Comparison of ENCODE assay signal across 1 cellular context in genomic region chr9:133448487-133448972, GRCh38.
TF ChIP-seq lines count a peak whose summit lies in the region.

No MANE protein-coding gene starts in this region.

TF ChIP-seq in HepG2, 621 proteins besides CTCF, POLR2A, EP300 and RAD21 (continued from another document and continues in another):
- TF ChIP-seq ZNF552 (CRISPR knock-in tag; IDR thresholded peaks at IDR 0.05; ENCODE audit: borderline replicate concordance) (no peak), FOXA1 (IDR thresholded peaks at IDR 0.05) (no peak), FOXA1 (CRISPR knock-in tag; IDR thresholded peaks at IDR 0.05) (no peak), ZNF136 (CRISPR knock-in tag; IDR thresholded peaks at IDR 0.05; ENCODE audit: low read depth) (no peak), PPARG (CRISPR knock-in tag; conservative IDR thresholded peaks at IDR 0.05) (no peak), ZNF264 (CRISPR knock-in tag; IDR thresholded peaks at IDR 0.05) (no peak), FLYWCH1 (CRISPR knock-in tag; IDR thresholded peaks at IDR 0.05) (no peak), POLR2G (IDR thresholded peaks at IDR 0.05; ENCODE audit: low read depth, low read length) (no peak), HCFC1 (IDR thresholded peaks at IDR 0.05; ENCODE audit: low read depth, low read length) (no peak), ZFP37 (CRISPR knock-in tag; IDR thresholded peaks at IDR 0.05; ENCODE audit: borderline replicate concordance) (no peak), MATR3 (CRISPR knock-in tag; IDR thresholded peaks at IDR 0.05) (no peak), ZEB1 (IDR thresholded peaks at IDR 0.05; ENCODE audit: insufficient replicate concordance, low read depth) (no peak), ZNF777 (CRISPR knock-in tag; IDR thresholded peaks at IDR 0.05) (0 out of 2 replicates have a peak, but pooled peaks have one; percentile 35), ZNF660 (CRISPR knock-in tag; IDR thresholded peaks at IDR 0.05; ENCODE audit: borderline replicate concordance, low read depth) (no peak), TAF1 (CRISPR knock-in tag; IDR thresholded peaks at IDR 0.05) (no peak; the same call in 1 of the 2 replicates), ZNF792 (CRISPR knock-in tag; IDR thresholded peaks at IDR 0.05) (no peak; the same call in 1 of the 2 replicates), ZBTB10 (CRISPR knock-in tag; IDR thresholded peaks at IDR 0.05; ENCODE audit: borderline replicate concordance) (no peak), RFXANK (CRISPR knock-in tag; IDR thresholded peaks at IDR 0.05) (no peak), BRF2 (CRISPR knock-in tag; IDR thresholded peaks at IDR 0.05) (no peak), ONECUT2 (CRISPR knock-in tag; IDR thresholded peaks at IDR 0.05) (no peak), ZNF160 (CRISPR knock-in tag; IDR thresholded peaks at IDR 0.05) (no peak), MEIS2 (CRISPR knock-in tag; IDR thresholded peaks at IDR 0.05) (no peak), NR1H2 (CRISPR knock-in tag; IDR thresholded peaks at IDR 0.05; ENCODE audit: borderline replicate concordance, low read depth) (no peak), ZBTB40 (IDR thresholded peaks at IDR 0.05) (no peak), ZBTB40 (CRISPR knock-in tag; IDR thresholded peaks at IDR 0.05) (no peak), NFYB (CRISPR knock-in tag; IDR thresholded peaks at IDR 0.05) (no peak), IRF1 (CRISPR knock-in tag; IDR thresholded peaks at IDR 0.05; ENCODE audit: low read depth) (no peak), KLF16 (CRISPR knock-in tag; IDR thresholded peaks at IDR 0.05) (no peak), ZNF232 (CRISPR knock-in tag; IDR thresholded peaks at IDR 0.05; ENCODE audit: borderline replicate concordance) (no peak), HNF1B (CRISPR knock-in tag; IDR thresholded peaks at IDR 0.05) (no peak; the same call in 1 of the 2 replicates), ZNF878 (CRISPR knock-in tag; IDR thresholded peaks at IDR 0.05) (no peak), ZNF503 (CRISPR knock-in tag; IDR thresholded peaks at IDR 0.05) (no peak), MAF1 (CRISPR knock-in tag; IDR thresholded peaks at IDR 0.05; ENCODE audit: borderline replicate concordance) (no peak), ZNF672 (CRISPR knock-in tag; IDR thresholded peaks at IDR 0.05) (no peak), KLF11 (CRISPR knock-in tag; IDR thresholded peaks at IDR 0.05) (no peak), ZNF337 (CRISPR knock-in tag; IDR thresholded peaks at IDR 0.05; ENCODE audit: borderline replicate concordance, low read depth) (no peak), PAF1 (CRISPR knock-in tag; IDR thresholded peaks at IDR 0.05) (no peak), BATF2 (CRISPR knock-in tag; IDR thresholded peaks at IDR 0.05) (no peak), HOXD1 (CRISPR knock-in tag; IDR thresholded peaks at IDR 0.05) (no peak), PCBP2 (optimal IDR thresholded peaks at IDR 0.05; ENCODE audit: low read depth, low read length, poor library complexity, severe bottlenecking) (no peak), ZFP36 (IDR thresholded peaks at IDR 0.05; ENCODE audit: borderline replicate concordance, low read depth, low read length, partially characterized antibody) (no peak), NFIB (CRISPR knock-in tag; IDR thresholded peaks at IDR 0.05; ENCODE audit: borderline replicate concordance) (no peak), THAP8 (CRISPR knock-in tag; IDR thresholded peaks at IDR 0.05; ENCODE audit: borderline replicate concordance) (no peak), ZNF282 (IDR thresholded peaks at IDR 0.05; ENCODE audit: partially characterized antibody) (no peak), AGO2 (optimal IDR thresholded peaks at IDR 0.05; ENCODE audit: low read depth, low read length) (no peak)
- TF ChIP-seq, protein P1, sequence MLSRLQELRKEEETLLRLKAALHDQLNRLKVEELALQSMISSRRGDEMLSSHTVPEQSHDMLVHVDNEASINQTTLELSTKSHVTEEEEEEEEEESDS (CRISPR knock-in tag; IDR thresholded peaks at IDR 0.05; ENCODE audit: borderline replicate concordance), result no peak
- TF ChIP-seq, protein P2, sequence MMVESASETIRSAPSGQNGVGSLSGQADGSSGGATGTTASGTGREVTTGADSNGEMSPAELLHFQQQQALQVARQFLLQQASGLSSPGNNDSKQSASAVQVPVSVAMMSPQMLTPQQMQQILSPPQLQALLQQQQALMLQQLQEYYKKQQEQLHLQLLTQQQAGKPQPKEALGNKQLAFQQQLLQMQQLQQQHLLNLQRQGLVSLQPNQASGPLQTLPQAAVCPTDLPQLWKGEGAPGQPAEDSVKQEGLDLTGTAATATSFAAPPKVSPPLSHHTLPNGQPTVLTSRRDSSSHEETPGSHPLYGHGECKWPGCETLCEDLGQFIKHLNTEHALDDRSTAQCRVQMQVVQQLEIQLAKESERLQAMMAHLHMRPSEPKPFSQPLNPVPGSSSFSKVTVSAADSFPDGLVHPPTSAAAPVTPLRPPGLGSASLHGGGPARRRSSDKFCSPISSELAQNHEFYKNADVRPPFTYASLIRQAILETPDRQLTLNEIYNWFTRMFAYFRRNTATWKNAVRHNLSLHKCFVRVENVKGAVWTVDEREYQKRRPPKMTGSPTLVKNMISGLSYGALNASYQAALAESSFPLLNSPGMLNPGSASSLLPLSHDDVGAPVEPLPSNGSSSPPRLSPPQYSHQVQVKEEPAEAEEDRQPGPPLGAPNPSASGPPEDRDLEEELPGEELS (CRISPR knock-in tag; IDR thresholded peaks at IDR 0.05), result no peak
